ENCODE assay signal across 21 cellular contexts in genomic region chr20:23211164-23211563, GRCh38.
DNase-seq lines count a peak whose midpoint lies in the region; ATAC-seq and TF ChIP-seq lines count a peak whose summit lies in the region.
"Had no signal": no experiment of that assay in that cellular context is flagged by ENCODE, and none has a peak within 500 bp of the region (broad histone marks: within the 10 kb centered on the region; RNA-seq: fewer than 3 reads in every experiment).

No MANE protein-coding gene starts in this region.

- peak overlapping the region; percentile 4 for H2AK5ac ChIP-seq in mesendoderm (ENCODE audit: low read length)

- H3K36me3 ChIP-seq in esophagus muscularis mucosa (no peaks in the 10 kb centered on the region), mesendoderm (ENCODE audit: control insufficient read depth, insufficient read depth, low read length) (no peaks in the 10 kb centered on the region)
- H3K36me3 ChIP-seq: BE2C, BLaER1 had no signal

- no peak overlapping the region for H4K5ac ChIP-seq in mesendoderm (ENCODE audit: low read length)

- H3K18ac ChIP-seq in mesendoderm (ENCODE audit: low read length) = peak overlapping the region; percentile 51

- H2BK15ac ChIP-seq in mesendoderm (replicated peaks; ENCODE audit: low read depth) = no peak overlapping the region

- H3K27ac Mint-ChIP-seq in type B pancreatic cell (no peak overlapping the region), glutamatergic neuron (ENCODE audit: unreplicated experiment) (no peak overlapping the region)
- H3K27ac Mint-ChIP-seq: CD4-positive, CD25-positive, alpha-beta regulatory T cell; CD8-positive, alpha-beta T cell had no signal

- no peak overlapping the region for H3K4me3 ChIP-seq in esophagus muscularis mucosa
- no peak overlapping the region for H3K4me3 ChIP-seq in mesendoderm (ENCODE audit: low read length)
- H3K4me3 ChIP-seq in foreskin fibroblast (ENCODE audit: low read depth in 1 of 2, low read length in 2 of 2) = no peak overlapping the region
- H3K4me3 ChIP-seq: BLaER1 had no signal

- ATAC-seq in GM18498 (IDR thresholded peaks at IDR 0.05; ENCODE audit: unreplicated experiment) (no peak), GM21786 (IDR thresholded peaks at IDR 0.05; ENCODE audit: unreplicated experiment) (no peak)
- ATAC-seq: CD8-positive, alpha-beta T cell had no signal

- H3K27ac ChIP-seq in VCaP (peak overlapping the region; percentile 53), esophagus muscularis mucosa (replicated peaks in 1 of 4) (no peak overlapping the region), mesendoderm (ENCODE audit: low read depth, low read length) (peak overlapping the region; percentile 15)
- H3K27ac ChIP-seq: BLaER1 had no signal

- no peak overlapping the region for H4K8ac ChIP-seq in mesendoderm (ENCODE audit: low read depth, low read length)

- H3K27me3 ChIP-seq in esophagus muscularis mucosa = no peaks in the 10 kb centered on the region
- H3K27me3 ChIP-seq in mesendoderm (ENCODE audit: insufficient read depth, low read length, poor library complexity) = no peaks in the 10 kb centered on the region
- H3K27me3 ChIP-seq: BE2C, BLaER1 had no signal

- no peaks in the 10 kb centered on the region for H3K36me3 Mint-ChIP-seq in type B pancreatic cell
- H3K36me3 Mint-ChIP-seq in glutamatergic neuron (ENCODE audit: unreplicated experiment) = no peaks in the 10 kb centered on the region
- H3K36me3 Mint-ChIP-seq: CD4-positive, CD25-positive, alpha-beta regulatory T cell; CD8-positive, alpha-beta T cell had no signal

- intact Hi-C loops in esophagus muscularis mucosa (cut with DNase I) = no loop called here

- peak overlapping the region; percentile 8 for H2BK120ac ChIP-seq in mesendoderm (ENCODE audit: low read depth, low read length)

- TF ChIP-seq EP300 in esophagus muscularis mucosa (IDR thresholded peaks at IDR 0.05) = no peak

- peak overlapping the region; percentile 70 for H2BK5ac ChIP-seq in mesendoderm (ENCODE audit: low read length)

- TF ChIP-seq POLR2A in esophagus muscularis mucosa (IDR thresholded peaks at IDR 0.05; ENCODE audit: low read depth) = no peak

- peaks cover 5% of the 10 kb centered on the region for H3K9me3 Mint-ChIP-seq in type B pancreatic cell
- peaks cover 3% of the 10 kb centered on the region for H3K9me3 Mint-ChIP-seq in glutamatergic neuron (ENCODE audit: unreplicated experiment)
- H3K9me3 Mint-ChIP-seq: CD14-positive monocyte; CD8-positive, alpha-beta T cell had no signal

- TF ChIP-seq CTCF in VCaP (conservative IDR thresholded peaks at IDR 0.05) (no peak), esophagus muscularis mucosa (IDR thresholded peaks at IDR 0.05) (no peak), type B pancreatic cell (conservative IDR thresholded peaks at IDR 0.05) (no peak), foreskin fibroblast (IDR thresholded peaks at IDR 0.05; ENCODE audit: low read depth, low read length) (no peak), glutamatergic neuron (IDR thresholded peaks at IDR 0.05; ENCODE audit: partially characterized antibody, unreplicated experiment) (no peak)

- H3K4me1 ChIP-seq in esophagus muscularis mucosa = peaks cover 5 to 12% (median 10%) of the 10 kb centered on the region in 4 donors
- H3K4me1 ChIP-seq in mesendoderm (ENCODE audit: control insufficient read depth, low read depth, low read length) = peaks cover 12% of the 10 kb centered on the region
- H3K4me1 ChIP-seq: BE2C had no signal

- 97% methylated on average over 3 of the region's 3 CpGs for WGBS in esophagus muscularis mucosa
- no CpG with 5 or more reads among the region's 3 CpGs for WGBS in mesendoderm (ENCODE audit: extremely low coverage, insufficient coverage, low lambda C conversion rate)

- H3K4me1 Mint-ChIP-seq in type B pancreatic cell (ENCODE audit: unreplicated experiment) = peaks cover 5% of the 10 kb centered on the region
- no peaks in the 10 kb centered on the region for H3K4me1 Mint-ChIP-seq in glutamatergic neuron (ENCODE audit: low read depth, unreplicated experiment)
- H3K4me1 Mint-ChIP-seq: CD4-positive, CD25-positive, alpha-beta regulatory T cell had no signal

- no peak overlapping the region for H3K9ac ChIP-seq in mesendoderm (ENCODE audit: low read length)
- H3K9ac ChIP-seq: BLaER1 had no signal

- H3K4me3 Mint-ChIP-seq in type B pancreatic cell (no peak overlapping the region), glutamatergic neuron (ENCODE audit: unreplicated experiment) (no peak overlapping the region)
- H3K4me3 Mint-ChIP-seq: CD14-positive monocyte; CD4-positive, CD25-positive, alpha-beta regulatory T cell; CD8-positive, alpha-beta T cell had no signal

- no peaks in the 10 kb centered on the region for H3K9me3 ChIP-seq in esophagus muscularis mucosa
- H3K9me3 ChIP-seq: BE2C, BLaER1 had no signal

- DNase-seq in esophagus muscularis mucosa (ENCODE audit: extremely low spot score) (peak; percentile 81), mesendoderm (no peak), type B pancreatic cell (ENCODE audit: extremely low spot score, unreplicated experiment) (peak; percentile 25), foreskin fibroblast (no peak), glutamatergic neuron (no peak)
- DNase-seq: 8988T; ACHN; BE2C; C1 segment of cervical spinal cord; CD4-positive, CD25-positive, alpha-beta regulatory T cell; CD8-positive, alpha-beta T cell; DMS 273 treated with DMSO at 0.1 percent for 48 hours; DMS153; DMS53; DMS79 treated with DMSO at 0.1 percent for 48 hours; GF-D8 had no signal

- no peaks in the 10 kb centered on the region for H3K79me1 ChIP-seq in mesendoderm (ENCODE audit: low read length)

- H3K4ac ChIP-seq in mesendoderm (ENCODE audit: low read depth, low read length) = peak overlapping the region; percentile 18

- no peak overlapping the region for H3K23ac ChIP-seq in mesendoderm (ENCODE audit: low read length)

- peaks cover 15% of the 10 kb centered on the region for H3K27me3 Mint-ChIP-seq in type B pancreatic cell
- no peaks in the 10 kb centered on the region for H3K27me3 Mint-ChIP-seq in glutamatergic neuron (ENCODE audit: unreplicated experiment)

- no peaks in the 10 kb centered on the region for H3K79me2 ChIP-seq in mesendoderm (ENCODE audit: control insufficient read depth, insufficient read depth, low read length)

- H3K4me2 ChIP-seq in mesendoderm (ENCODE audit: low read length) = no peak overlapping the region
- H3K4me2 ChIP-seq: BLaER1 had no signal

- peak overlapping the region; percentile 58 for H3K56ac ChIP-seq in mesendoderm (ENCODE audit: low read length)

Comparison
In these comparisons a context has a peak if more than half of its experiments do, and no peak if none do; other contexts are left out.
1. H3K27ac ChIP-seq: peak in VCaP (single experiment) and mesendoderm (single experiment); none in esophagus muscularis mucosa (0 of 4).
2. DNase-seq: peak in esophagus muscularis mucosa (single experiment) and type B pancreatic cell (single experiment); none in mesendoderm (single experiment), foreskin fibroblast (0 of 2) and glutamatergic neuron (single experiment).